ENCODE assay signal across 25 cellular contexts in the genomic region with DNA sequence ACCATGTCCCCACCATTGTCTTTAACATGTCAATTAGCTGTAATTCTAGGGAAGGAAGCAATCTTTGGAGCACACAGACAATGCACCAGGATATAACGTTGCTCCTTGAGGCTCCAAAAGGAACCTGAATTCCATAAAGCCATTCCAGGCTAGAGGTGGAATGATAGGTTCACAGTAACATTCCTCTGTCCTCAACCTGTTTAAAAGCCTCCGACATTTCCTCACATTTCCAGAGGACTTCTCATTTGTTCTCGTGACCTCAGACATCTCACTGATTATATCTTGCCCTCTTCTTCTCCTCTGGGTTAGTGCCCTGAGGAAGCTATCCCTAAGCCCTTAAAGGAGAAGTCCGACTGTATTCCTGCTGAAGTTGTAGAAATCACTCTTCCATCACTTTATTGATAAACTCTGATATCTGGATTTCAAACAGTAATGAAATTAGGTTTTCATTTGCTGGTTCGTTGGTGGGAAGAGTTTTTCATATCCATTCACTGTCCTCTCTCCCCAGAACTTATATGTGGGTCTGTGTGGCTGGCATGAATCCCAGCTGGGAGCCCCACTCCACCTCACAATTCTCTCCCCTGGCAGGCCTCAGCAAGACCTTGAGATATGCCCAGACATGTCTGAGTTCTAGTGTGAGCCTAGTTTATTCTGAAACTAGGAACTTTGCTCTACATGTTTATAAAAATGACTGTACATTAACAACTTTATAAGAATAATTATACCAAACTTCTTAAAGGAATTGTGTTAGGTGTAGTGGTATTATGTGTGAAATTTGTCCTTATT. TPM values are rescaled to one million over a fixed set of nuclear protein-coding genes. Genes with fewer than 3 reads are reported as not detected.
DNase-seq lines count a peak whose midpoint lies in the region; ATAC-seq, FAIRE-seq and TF ChIP-seq lines count a peak whose summit lies in the region.
"Had no signal": no experiment of that assay in that cellular context is flagged by ENCODE, and none has a peak within 500 bp of the region (broad histone marks: within the 10 kb centered on the region; RNA-seq: fewer than 3 reads in every experiment).

No MANE protein-coding gene starts in this region.

- DNase-seq in D721Med (ENCODE audit: insufficient read length, low spot score) (no peak), HAP-1 (ENCODE audit: low spot score in 2 of 2) (peak; percentile 50 to 62), islet precursor cell (peak; percentile 69), HT-29 (ENCODE audit: low spot score) (no peak), NCI-H1694 (lab: John Stamatoyannopoulos, UW) (no peak), ovary (no peak)
- DNase-seq: activated CD4-positive, alpha-beta T cell treated with anti-CD3 and anti-CD28 coated beads for 48 hours; activated T-cell treated with anti-CD3 and anti-CD28 coated beads, Interleukin-2, amount 50 U/mL, for 1 hour; Caco-2; central memory CD4-positive, alpha-beta T cell; endodermal cell; immature natural killer cell; Karpas-422; NCI-H1930; NK-92 treated with Interleukin-12 subunit alpha and Interleukin-12 subunit beta, amount 100 ng/mL, for 24 hours; right cardiac atrium; stimulated activated CD4-positive, alpha-beta T cell treated with anti-CD3 and anti-CD28 coated beads, Interleukin-2, amount 100 ng/mL, for 24 hours; tibial artery had no signal

- H3K36me3 Mint-ChIP-seq in activated T-helper 17 cell treated with anti-CD3 and anti-CD28 coated beads, Interleukin-2, amount 50 U/mL, for 72 hours (ENCODE audit: low read depth): no peaks in the 10 kb centered on the region

- intact Hi-C loops in ovary (cut with DNase I): no loop called here

- no peak for TF ChIP-seq POLR2A in ovary (IDR thresholded peaks at IDR 0.05)

- H3K4me3 ChIP-seq in HAP-1 (no peak overlapping the region), ovary (no peak overlapping the region)
- H3K4me3 ChIP-seq: tibial artery had no signal

- H3K27me3 ChIP-seq in HAP-1 (ENCODE audit: low read depth): no peaks in the 10 kb centered on the region
- no peaks in the 10 kb centered on the region for H3K27me3 ChIP-seq in ovary
- H3K27me3 ChIP-seq: tibial artery had no signal

- 83 to 85% (median 85%) methylated on average over 5 of the region's 5 CpGs for WGBS in ovary, 3 donors

- peak; percentile 56 for FAIRE-seq in D721Med (lab: Jason Lieb, UNC)

- H3K9me3 Mint-ChIP-seq in activated T-helper 17 cell treated with anti-CD3 and anti-CD28 coated beads, Interleukin-2, amount 50 U/mL, for 72 hours: no peaks in the 10 kb centered on the region

- peak overlapping the region; percentile 24 for H3K27ac Mint-ChIP-seq in activated T-helper 17 cell treated with anti-CD3 and anti-CD28 coated beads, Interleukin-2, amount 50 U/mL, for 72 hours
- H3K27ac Mint-ChIP-seq: endodermal cell; immature natural killer cell; memory B cell; T-helper 2 cell treated with Interferon-gamma antibody and Interleukin-4, amounts not matched to agents 5 μg/mL and 100 μg/mL, for 36 hours had no signal

- H3K9me3 ChIP-seq in HAP-1 (no peaks in the 10 kb centered on the region), ovary (no peaks in the 10 kb centered on the region)
- H3K9me3 ChIP-seq: Caco-2, tibial artery had no signal

- H3K4me1 ChIP-seq in HAP-1 (peaks cover 64% of the 10 kb centered on the region), ovary (ENCODE audit: insufficient read depth) (peaks cover 2% of the 10 kb centered on the region)
- H3K4me1 ChIP-seq: Caco-2, tibial artery had no signal

- H3K36me3 ChIP-seq in HAP-1 (replicated peaks): no peaks in the 10 kb centered on the region
- no peaks in the 10 kb centered on the region for H3K36me3 ChIP-seq in ovary
- H3K36me3 ChIP-seq: tibial artery had no signal

- no peak overlapping the region for H3K4me3 Mint-ChIP-seq in activated T-helper 17 cell treated with anti-CD3 and anti-CD28 coated beads, Interleukin-2, amount 50 U/mL, for 72 hours
- H3K4me3 Mint-ChIP-seq: endodermal cell; immature natural killer cell; memory B cell; neural crest cell; T-helper 2 cell treated with Interferon-gamma antibody and Interleukin-4, amounts not matched to agents 5 μg/mL and 100 μg/mL, for 36 hours had no signal

- no peak for TF ChIP-seq CTCF in D721Med (IDR thresholded peaks at IDR 0.05; ENCODE audit: insufficient read depth, missing control alignments)
- TF ChIP-seq CTCF in ovary (IDR thresholded peaks at IDR 0.05): no peak

- ATAC-seq in activated T-helper 17 cell treated with anti-CD3 and anti-CD28 coated beads, Interleukin-2, amount 50 U/mL, for 72 hours (replicated peaks): no peak
- ATAC-seq in GM19463 (IDR thresholded peaks at IDR 0.05; ENCODE audit: unreplicated experiment): no peak
- ATAC-seq: HCT116, right cardiac atrium, Right ventricle myocardium inferior had no signal

- peaks cover 9% of the 10 kb centered on the region for H3K4me1 Mint-ChIP-seq in activated T-helper 17 cell treated with anti-CD3 and anti-CD28 coated beads, Interleukin-2, amount 50 U/mL, for 72 hours
- H3K4me1 Mint-ChIP-seq: immature natural killer cell, memory B cell had no signal

- no peak overlapping the region for H3K27ac ChIP-seq in ovary
- H3K27ac ChIP-seq: tibial artery had no signal

- in situ Hi-C loops in HAP-1 (cut with MboI; ENCODE audit: low sequenced_read_pairs): no loop called here

- peaks cover 15% of the 10 kb centered on the region for H3K27me3 Mint-ChIP-seq in activated T-helper 17 cell treated with anti-CD3 and anti-CD28 coated beads, Interleukin-2, amount 50 U/mL, for 72 hours

- no peak for TF ChIP-seq EP300 in ovary (IDR thresholded peaks at IDR 0.05)

RNA-seq across cellular contexts. Expression of a gene that starts 44.3 kb away (rescaled TPM):
- not detected for total RNA-seq in activated T-helper 17 cell treated with anti-CD3 and anti-CD28 coated beads, Interleukin-2, amount 50 U/mL, for 72 hours
- total RNA-seq in HT-29 (2014; rRNA removed; shearing (Covaris generic)): 2.8 and 4.3 TPM in 2 replicates
- total RNA-seq in ovary: 1 to 10 TPM in 5 of 7 donors, under 1 TPM in 2; 0.35 to 5.5 (median 1.2) TPM
- 1 to 10 TPM; 1.2 to 5.9 TPM for polyA plus RNA-seq in ovary
- total RNA-seq: right cardiac atrium, Right ventricle myocardium inferior had no signal
- polyA plus RNA-seq: immature natural killer cell had no signal

Comparison
In these comparisons a context has a peak if more than half of its experiments do, and no peak if none do; other contexts are left out.
1. DNase-seq: peak in HAP-1 (2 of 2) and islet precursor cell (single experiment); none in D721Med (single experiment), HT-29 (single experiment), NCI-H1694 (single experiment) and ovary (0 of 5).